In genomic region chr7:23531794-23532489, GRCh38 we compare ENCODE assay signal across 8 cellular contexts. TPM values are rescaled to one million over a fixed set of nuclear protein-coding genes. Genes with fewer than 3 reads are reported as not detected.
DNase-seq lines count a peak whose midpoint lies in the region; ATAC-seq and TF ChIP-seq lines count a peak whose summit lies in the region.

TRA2A (minus strand) TSS chr7:23531981; CDS start chr7:23531824, 157 bp downstream.

- peak within 1 kb of the TSS; percentile 92 for H2AFZ ChIP-seq in PC-3 (ENCODE audit: low read length)

- H3K79me2 ChIP-seq in PC-3 (ENCODE audit: low read length): peaks cover 49% of the 10 kb centered on the region

- H3K4me1 ChIP-seq in PC-3 (ENCODE audit: insufficient read depth, low read length): peaks cover 18% of the 10 kb centered on the region
- H3K4me1 ChIP-seq in mucosa of descending colon (ENCODE audit: low read depth): peaks cover 17% of the 10 kb centered on the region

- peak within 1 kb of the TSS; percentile 99 for H3K9ac ChIP-seq in PC-3 (ENCODE audit: low read length)

- ATAC-seq in GM21717 (IDR thresholded peaks at IDR 0.05; ENCODE audit: unreplicated experiment): peak; percentile 90
- peak; percentile 91 for ATAC-seq in PC-3
- peak; percentile 97 for ATAC-seq in mucosa of descending colon

- POLR2A ChIA-PET in PC-3 (lab: Charles Lee; ENCODE audit: unreplicated experiment): interaction anchor here (0.6 kb wide), 3 partner anchors 12 to 1455 kb away, joined by 3 to 8 read pairs (median 7); no protein-coding TSS in a partner anchor

- no peaks in the 10 kb centered on the region for H3K9me2 ChIP-seq in PC-3 (replicated peaks; ENCODE audit: low read length)

- peak within 1 kb of the TSS; percentile 94 for H3K4me3 ChIP-seq in Jurkat, Clone E6-1 (ENCODE audit: low read length)
- H3K4me3 ChIP-seq in PC-3 (ENCODE audit: low read length) (peak within 1 kb of the TSS; percentile 99), epithelial cell of esophagus (ENCODE audit: low read length) (peak within 1 kb of the TSS; percentile 97), mucosa of descending colon (peak within 1 kb of the TSS; percentile 84)

- peak within 1 kb of the TSS; percentile 88 for H3K4me2 ChIP-seq in PC-3 (ENCODE audit: low read length)

- no peaks in the 10 kb centered on the region for H3F3A ChIP-seq in PC-3 (ENCODE audit: low read length, unreplicated experiment)

- H4K20me1 ChIP-seq in PC-3 (ENCODE audit: low read length): peaks cover 45% of the 10 kb centered on the region

- no peaks in the 10 kb centered on the region for H3K27me3 ChIP-seq in PC-3 (ENCODE audit: low read length)

- DNase-seq in DMS53 (lab: John Stamatoyannopoulos, UW) (peak; percentile 99), PC-3 (peak; percentile 94), activated T-cell treated with anti-CD3 and anti-CD28 coated beads for 48 hours (ENCODE audit: low read depth) (peak; percentile 96), epithelial cell of esophagus (ENCODE audit: low read depth) (peak; percentile 95), mucosa of descending colon (peak; percentile 98 to 99 (median 99))
- peak; percentile 89 for DNase-seq in Jurkat, Clone E6-1 (ENCODE audit: low read depth, low spot score)
- DNase-seq in stimulated activated CD8-positive, alpha-beta memory T cell treated with anti-CD3 and anti-CD28 coated beads, Interleukin-4, amount 100 ng/mL, for 1 hour (ENCODE audit: low read depth in 2 of 2, low spot score in 1 of 2): peak; percentile 92 to 97

- peak within 1 kb of the TSS; percentile 81 for H3K27ac ChIP-seq in PC-3 (ENCODE audit: low read length)

- H3K9me3 ChIP-seq in PC-3 (ENCODE audit: low read length) (no peaks in the 10 kb centered on the region), mucosa of descending colon (no peaks in the 10 kb centered on the region)

- CTCF ChIA-PET in PC-3 (lab: Charles Lee): no interaction called here

- TSS peak; percentile 81 for BruUV-seq in PC-3 (replicated peaks; lab: Mats Ljungman, UMichigan)

- intact Hi-C loops in PC-3 (cut with micrococcal nuclease) (loop anchor here (1.0 to 5.0 kb wide), 3 partner anchors 61 to 198 kb away; partner anchors contain the start of gene IGF2BP3), mucosa of descending colon (cut with DNase I, micrococcal nuclease) (no loop called here)

- TF ChIP-seq CTCF in PC-3 (conservative IDR thresholded peaks at IDR 0.05; ENCODE audit: low read depth, low read length): no peak
- no peak for TF ChIP-seq CTCF in epithelial cell of esophagus (IDR thresholded peaks at IDR 0.05; ENCODE audit: insufficient read depth, low read depth, low read length, missing control alignments)
- TF ChIP-seq CTCF in mucosa of descending colon (IDR thresholded peaks at IDR 0.05): no peak

- H3K36me3 ChIP-seq in PC-3 (ENCODE audit: low read depth, low read length) (no peaks in the 10 kb centered on the region), mucosa of descending colon (ENCODE audit: low read depth) (no peaks in the 10 kb centered on the region)

RNA-seq across cellular contexts. Expression of gene TRA2A, which starts in this region (rescaled TPM):
- polyA plus RNA-seq in Jurkat, Clone E6-1 (2012; ENCODE audit: insufficient read depth, insufficient read length): 101 TPM
- total RNA-seq in PC-3 (2014; rRNA removed): 27.6 and 28.3 TPM in 2 replicates
- 10 to 100 TPM; 74.6 to 79.3 (median 76.8) TPM for total RNA-seq in mucosa of descending colon

Comparison
In these comparisons a context has a peak if more than half of its experiments do, and no peak if none do; other contexts are left out.
1. Peak in every context shown above with its lines: DNase-seq, ATAC-seq, H3K4me3 ChIP-seq and H3K27ac ChIP-seq.